ENCODE assay signal across 2 cellular contexts in the genomic region with DNA sequence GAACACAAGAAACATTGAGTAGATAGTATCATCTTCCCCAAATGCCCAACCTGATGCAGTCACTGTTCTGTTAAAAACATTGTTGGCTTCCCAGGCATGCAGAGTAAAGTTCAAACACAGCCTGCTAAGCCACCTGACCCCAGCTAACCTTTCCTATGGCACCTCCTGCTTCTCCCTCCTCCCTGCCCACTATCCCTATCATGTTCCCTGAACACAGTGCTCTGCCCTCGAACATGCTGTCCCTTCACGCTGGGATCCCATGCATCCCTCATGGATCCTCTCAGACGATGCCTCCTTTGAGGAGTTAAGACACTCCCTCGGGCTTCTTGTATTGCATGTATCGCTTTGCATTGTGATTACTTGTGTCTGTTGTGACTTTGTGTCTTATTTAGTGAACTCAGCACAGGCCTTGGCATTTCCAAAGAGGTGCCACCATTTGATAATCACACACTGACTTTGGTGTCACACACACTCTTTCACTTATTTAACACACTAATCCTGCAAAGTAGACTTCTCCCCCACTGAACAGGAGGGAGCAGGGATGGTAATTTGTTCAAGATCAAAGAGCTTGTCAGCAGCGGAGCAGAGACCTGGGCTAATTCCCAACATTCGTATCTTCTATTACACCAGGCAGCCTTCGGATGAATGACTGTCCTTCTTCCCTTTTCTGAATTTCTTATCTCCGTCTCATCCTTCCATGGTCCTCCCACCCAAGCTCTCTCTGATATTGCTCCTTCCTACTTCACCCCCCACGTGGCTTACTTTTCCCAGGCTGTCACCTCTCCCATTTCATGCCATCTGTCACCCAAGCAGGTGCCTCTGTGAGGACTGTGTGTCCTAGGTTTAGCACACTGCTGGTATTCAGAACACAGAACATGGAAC.
A peak's percentile ranks its signal among the peaks of the same experiment; 100 is the strongest.
TF ChIP-seq lines count a peak whose summit lies in the region.

No MANE protein-coding gene starts in this region.

TF ChIP-seq in K562, 482 proteins besides CTCF, POLR2A, EP300 and RAD21 (continued from another document and continues in another):
- TF ChIP-seq, protein P1, sequence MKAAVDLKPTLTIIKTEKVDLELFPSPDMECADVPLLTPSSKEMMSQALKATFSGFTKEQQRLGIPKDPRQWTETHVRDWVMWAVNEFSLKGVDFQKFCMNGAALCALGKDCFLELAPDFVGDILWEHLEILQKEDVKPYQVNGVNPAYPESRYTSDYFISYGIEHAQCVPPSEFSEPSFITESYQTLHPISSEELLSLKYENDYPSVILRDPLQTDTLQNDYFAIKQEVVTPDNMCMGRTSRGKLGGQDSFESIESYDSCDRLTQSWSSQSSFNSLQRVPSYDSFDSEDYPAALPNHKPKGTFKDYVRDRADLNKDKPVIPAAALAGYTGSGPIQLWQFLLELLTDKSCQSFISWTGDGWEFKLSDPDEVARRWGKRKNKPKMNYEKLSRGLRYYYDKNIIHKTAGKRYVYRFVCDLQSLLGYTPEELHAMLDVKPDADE (conservative IDR thresholded peaks at IDR 0.05; ENCODE audit: control insufficient read depth, low read depth, low read length) = no peak
- TF ChIP-seq, protein P2, sequence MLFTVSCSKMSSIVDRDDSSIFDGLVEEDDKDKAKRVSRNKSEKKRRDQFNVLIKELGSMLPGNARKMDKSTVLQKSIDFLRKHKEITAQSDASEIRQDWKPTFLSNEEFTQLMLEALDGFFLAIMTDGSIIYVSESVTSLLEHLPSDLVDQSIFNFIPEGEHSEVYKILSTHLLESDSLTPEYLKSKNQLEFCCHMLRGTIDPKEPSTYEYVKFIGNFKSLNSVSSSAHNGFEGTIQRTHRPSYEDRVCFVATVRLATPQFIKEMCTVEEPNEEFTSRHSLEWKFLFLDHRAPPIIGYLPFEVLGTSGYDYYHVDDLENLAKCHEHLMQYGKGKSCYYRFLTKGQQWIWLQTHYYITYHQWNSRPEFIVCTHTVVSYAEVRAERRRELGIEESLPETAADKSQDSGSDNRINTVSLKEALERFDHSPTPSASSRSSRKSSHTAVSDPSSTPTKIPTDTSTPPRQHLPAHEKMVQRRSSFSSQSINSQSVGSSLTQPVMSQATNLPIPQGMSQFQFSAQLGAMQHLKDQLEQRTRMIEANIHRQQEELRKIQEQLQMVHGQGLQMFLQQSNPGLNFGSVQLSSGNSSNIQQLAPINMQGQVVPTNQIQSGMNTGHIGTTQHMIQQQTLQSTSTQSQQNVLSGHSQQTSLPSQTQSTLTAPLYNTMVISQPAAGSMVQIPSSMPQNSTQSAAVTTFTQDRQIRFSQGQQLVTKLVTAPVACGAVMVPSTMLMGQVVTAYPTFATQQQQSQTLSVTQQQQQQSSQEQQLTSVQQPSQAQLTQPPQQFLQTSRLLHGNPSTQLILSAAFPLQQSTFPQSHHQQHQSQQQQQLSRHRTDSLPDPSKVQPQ (CRISPR knock-in tag; IDR thresholded peaks at IDR 0.05; ENCODE audit: borderline replicate concordance) = no peak
- TF ChIP-seq CC2D1A (IDR thresholded peaks at IDR 0.05) = 0 out of 2 replicates have a peak, but pooled peaks have one; percentile 27
- TF ChIP-seq POLR3G (IDR thresholded peaks at IDR 0.05; ENCODE audit: extremely low read depth, insufficient read length, insufficient replicate concordance) = no peak
- TF ChIP-seq RFX7 (CRISPR knock-in tag; IDR thresholded peaks at IDR 0.05) = no peak
- peak; percentile 35 for TF ChIP-seq NEUROD1 (IDR thresholded peaks at IDR 0.05; ENCODE audit: borderline replicate concordance, low read depth, low read length, partially characterized antibody)
- TF ChIP-seq ELF4 (CRISPR knock-in tag; IDR thresholded peaks at IDR 0.05) = peak; percentile 71
- TF ChIP-seq RFX5 (IDR thresholded peaks at IDR 0.05; ENCODE audit: low read depth, low read length) = no peak
- no peak for TF ChIP-seq ZNF239 (CRISPR knock-in tag; IDR thresholded peaks at IDR 0.05)
- TF ChIP-seq EHMT2 (IDR thresholded peaks at IDR 0.05) = peak; percentile 43; the same call in 1 of the 2 replicates
- TF ChIP-seq TSC22D4 (tag; IDR thresholded peaks at IDR 0.05) = no peak
- TF ChIP-seq ZNF217 (CRISPR knock-in tag; IDR thresholded peaks at IDR 0.05) = no peak
- TF ChIP-seq, protein P3, sequence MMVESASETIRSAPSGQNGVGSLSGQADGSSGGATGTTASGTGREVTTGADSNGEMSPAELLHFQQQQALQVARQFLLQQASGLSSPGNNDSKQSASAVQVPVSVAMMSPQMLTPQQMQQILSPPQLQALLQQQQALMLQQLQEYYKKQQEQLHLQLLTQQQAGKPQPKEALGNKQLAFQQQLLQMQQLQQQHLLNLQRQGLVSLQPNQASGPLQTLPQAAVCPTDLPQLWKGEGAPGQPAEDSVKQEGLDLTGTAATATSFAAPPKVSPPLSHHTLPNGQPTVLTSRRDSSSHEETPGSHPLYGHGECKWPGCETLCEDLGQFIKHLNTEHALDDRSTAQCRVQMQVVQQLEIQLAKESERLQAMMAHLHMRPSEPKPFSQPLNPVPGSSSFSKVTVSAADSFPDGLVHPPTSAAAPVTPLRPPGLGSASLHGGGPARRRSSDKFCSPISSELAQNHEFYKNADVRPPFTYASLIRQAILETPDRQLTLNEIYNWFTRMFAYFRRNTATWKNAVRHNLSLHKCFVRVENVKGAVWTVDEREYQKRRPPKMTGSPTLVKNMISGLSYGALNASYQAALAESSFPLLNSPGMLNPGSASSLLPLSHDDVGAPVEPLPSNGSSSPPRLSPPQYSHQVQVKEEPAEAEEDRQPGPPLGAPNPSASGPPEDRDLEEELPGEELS (CRISPR knock-in tag; IDR thresholded peaks at IDR 0.05; ENCODE audit: borderline replicate concordance) = no peak
- no peak for TF ChIP-seq FOXM1 (IDR thresholded peaks at IDR 0.05; ENCODE audit: low read depth)
- no peak for TF ChIP-seq FOXM1 (CRISPR knock-in tag; IDR thresholded peaks at IDR 0.05; ENCODE audit: low read depth)
- no peak for TF ChIP-seq GATAD2B (IDR thresholded peaks at IDR 0.05; ENCODE audit: borderline replicate concordance)
- no peak for TF ChIP-seq HCFC1 (IDR thresholded peaks at IDR 0.05; ENCODE audit: low read depth, low read length)
- peak; percentile 76 for TF ChIP-seq DPF2 (IDR thresholded peaks at IDR 0.05)
- TF ChIP-seq, protein P4, sequence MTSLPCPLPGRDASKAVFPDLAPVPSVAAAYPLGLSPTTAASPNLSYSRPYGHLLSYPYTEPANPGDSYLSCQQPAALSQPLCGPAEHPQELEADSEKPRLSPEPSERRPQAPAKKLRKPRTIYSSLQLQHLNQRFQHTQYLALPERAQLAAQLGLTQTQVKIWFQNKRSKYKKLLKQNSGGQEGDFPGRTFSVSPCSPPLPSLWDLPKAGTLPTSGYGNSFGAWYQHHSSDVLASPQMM (CRISPR knock-in tag; IDR thresholded peaks at IDR 0.05) = no peak
- no peak for TF ChIP-seq KLF10 (CRISPR knock-in tag; IDR thresholded peaks at IDR 0.05)
- TF ChIP-seq, protein P5, sequence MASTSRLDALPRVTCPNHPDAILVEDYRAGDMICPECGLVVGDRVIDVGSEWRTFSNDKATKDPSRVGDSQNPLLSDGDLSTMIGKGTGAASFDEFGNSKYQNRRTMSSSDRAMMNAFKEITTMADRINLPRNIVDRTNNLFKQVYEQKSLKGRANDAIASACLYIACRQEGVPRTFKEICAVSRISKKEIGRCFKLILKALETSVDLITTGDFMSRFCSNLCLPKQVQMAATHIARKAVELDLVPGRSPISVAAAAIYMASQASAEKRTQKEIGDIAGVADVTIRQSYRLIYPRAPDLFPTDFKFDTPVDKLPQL (IDR thresholded peaks at IDR 0.05; ENCODE audit: extremely low read depth, insufficient read length) = no peak
- TF ChIP-seq HLTF (IDR thresholded peaks at IDR 0.05) = 0 out of 2 replicates have a peak, but pooled peaks have one; percentile 31
- peak; percentile 33; the same call in 1 of the 2 replicates for TF ChIP-seq DMBX1 (CRISPR knock-in tag; IDR thresholded peaks at IDR 0.05; ENCODE audit: borderline replicate concordance)
- TF ChIP-seq ESRRB (CRISPR knock-in tag; IDR thresholded peaks at IDR 0.05; ENCODE audit: borderline replicate concordance) = no peak
- 0 out of 2 replicates have a peak, but pooled peaks have one; percentile 21 for TF ChIP-seq MXI1 (IDR thresholded peaks at IDR 0.05; ENCODE audit: low read depth, low read length)
- TF ChIP-seq MECOM (CRISPR knock-in tag; IDR thresholded peaks at IDR 0.05) = peak; percentile 93

TF ChIP-seq in HepG2, 621 proteins besides CTCF, POLR2A, EP300 and RAD21 (continued from another document and continues in another):
- TF ChIP-seq HNF4G (IDR thresholded peaks at IDR 0.05; ENCODE audit: borderline replicate concordance, low read depth, low read length) = peak; percentile 52; the same call in 1 of the 2 replicates
- TF ChIP-seq HNF4G (CRISPR knock-in tag; IDR thresholded peaks at IDR 0.05; ENCODE audit: borderline replicate concordance, low read depth) = peak; percentile 20; the same call in 1 of the 2 replicates
- peak; percentile 45 for TF ChIP-seq IKZF4 (CRISPR knock-in tag; IDR thresholded peaks at IDR 0.05; ENCODE audit: borderline replicate concordance, low read depth, not compliant biosample characterization)
- TF ChIP-seq MIXL1 (CRISPR knock-in tag; IDR thresholded peaks at IDR 0.05) = 0 out of 2 replicates have a peak, but pooled peaks have one; percentile 26
- no peak for TF ChIP-seq KLF16 (CRISPR knock-in tag; IDR thresholded peaks at IDR 0.05)
- TF ChIP-seq XRCC5 (optimal IDR thresholded peaks at IDR 0.05; ENCODE audit: low read length) = peak; percentile 49
- peak; percentile 73 for TF ChIP-seq NCOA2 (CRISPR knock-in tag; IDR thresholded peaks at IDR 0.05)
- peak; percentile 78; the same call in 1 of the 2 replicates for TF ChIP-seq MED1 (CRISPR knock-in tag; IDR thresholded peaks at IDR 0.05)
- TF ChIP-seq AKAP8 (CRISPR knock-in tag; IDR thresholded peaks at IDR 0.05) = 0 out of 2 replicates have a peak, but pooled peaks have one; percentile 44
- TF ChIP-seq SSRP1 (CRISPR knock-in tag; IDR thresholded peaks at IDR 0.05) = 0 out of 2 replicates have a peak, but pooled peaks have one; percentile 8
- TF ChIP-seq, protein P6, sequence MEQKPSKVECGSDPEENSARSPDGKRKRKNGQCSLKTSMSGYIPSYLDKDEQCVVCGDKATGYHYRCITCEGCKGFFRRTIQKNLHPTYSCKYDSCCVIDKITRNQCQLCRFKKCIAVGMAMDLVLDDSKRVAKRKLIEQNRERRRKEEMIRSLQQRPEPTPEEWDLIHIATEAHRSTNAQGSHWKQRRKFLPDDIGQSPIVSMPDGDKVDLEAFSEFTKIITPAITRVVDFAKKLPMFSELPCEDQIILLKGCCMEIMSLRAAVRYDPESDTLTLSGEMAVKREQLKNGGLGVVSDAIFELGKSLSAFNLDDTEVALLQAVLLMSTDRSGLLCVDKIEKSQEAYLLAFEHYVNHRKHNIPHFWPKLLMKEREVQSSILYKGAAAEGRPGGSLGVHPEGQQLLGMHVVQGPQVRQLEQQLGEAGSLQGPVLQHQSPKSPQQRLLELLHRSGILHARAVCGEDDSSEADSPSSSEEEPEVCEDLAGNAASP (CRISPR knock-in tag; IDR thresholded peaks at IDR 0.05; ENCODE audit: borderline replicate concordance) = peak; percentile 99
- TF ChIP-seq ZNF333 (CRISPR knock-in tag; IDR thresholded peaks at IDR 0.05; ENCODE audit: borderline replicate concordance) = no peak
- TF ChIP-seq, protein P7, sequence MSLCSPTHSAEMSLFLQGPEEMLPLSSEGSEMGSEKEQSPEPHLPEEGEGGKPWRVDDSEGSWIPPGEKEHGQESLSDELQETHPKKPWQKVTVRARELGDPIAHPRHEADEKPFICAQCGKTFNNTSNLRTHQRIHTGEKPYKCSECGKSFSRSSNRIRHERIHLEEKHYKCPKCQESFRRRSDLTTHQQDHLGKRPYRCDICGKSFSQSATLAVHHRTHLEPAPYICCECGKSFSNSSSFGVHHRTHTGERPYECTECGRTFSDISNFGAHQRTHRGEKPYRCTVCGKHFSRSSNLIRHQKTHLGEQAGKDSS (CRISPR knock-in tag; IDR thresholded peaks at IDR 0.05; ENCODE audit: borderline replicate concordance, low read depth) = peak; percentile 91; the same call in 1 of the 2 replicates
- TF ChIP-seq, protein P8, sequence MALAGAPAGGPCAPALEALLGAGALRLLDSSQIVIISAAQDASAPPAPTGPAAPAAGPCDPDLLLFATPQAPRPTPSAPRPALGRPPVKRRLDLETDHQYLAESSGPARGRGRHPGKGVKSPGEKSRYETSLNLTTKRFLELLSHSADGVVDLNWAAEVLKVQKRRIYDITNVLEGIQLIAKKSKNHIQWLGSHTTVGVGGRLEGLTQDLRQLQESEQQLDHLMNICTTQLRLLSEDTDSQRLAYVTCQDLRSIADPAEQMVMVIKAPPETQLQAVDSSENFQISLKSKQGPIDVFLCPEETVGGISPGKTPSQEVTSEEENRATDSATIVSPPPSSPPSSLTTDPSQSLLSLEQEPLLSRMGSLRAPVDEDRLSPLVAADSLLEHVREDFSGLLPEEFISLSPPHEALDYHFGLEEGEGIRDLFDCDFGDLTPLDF (CRISPR knock-in tag; IDR thresholded peaks at IDR 0.05) = no peak
- TF ChIP-seq TCF7 (IDR thresholded peaks at IDR 0.05; ENCODE audit: low read depth) = 0 out of 2 replicates have a peak, but pooled peaks have one; percentile 19
- peak; percentile 59 for TF ChIP-seq FOXO1 (CRISPR knock-in tag; IDR thresholded peaks at IDR 0.05)
- TF ChIP-seq MXI1 (IDR thresholded peaks at IDR 0.05; ENCODE audit: borderline replicate concordance, low read depth, low read length) = peak; percentile 54; the same call in 1 of the 3 replicates
- TF ChIP-seq ZNF572 (CRISPR knock-in tag; IDR thresholded peaks at IDR 0.05) = 0 out of 2 replicates have a peak, but pooled peaks have one; percentile 33
- TF ChIP-seq HMGA1 (CRISPR knock-in tag; conservative IDR thresholded peaks at IDR 0.05) = no peak
- TF ChIP-seq ZNF788 (CRISPR knock-in tag; IDR thresholded peaks at IDR 0.05; ENCODE audit: borderline replicate concordance) = 0 out of 2 replicates have a peak, but pooled peaks have one; percentile 21
- TF ChIP-seq ZNF879 (CRISPR knock-in tag; IDR thresholded peaks at IDR 0.05) = no peak
- no peak for TF ChIP-seq SOX13 (IDR thresholded peaks at IDR 0.05)
- peak in 1 of 2 experiments; percentile 50; a peak in 1 of 4 replicates for TF ChIP-seq SOX13 (CRISPR knock-in tag; conservative IDR thresholded peaks at IDR 0.05 in 1 of 2, IDR thresholded peaks at IDR 0.05 in 1 of 2)
- TF ChIP-seq ZNF652 (CRISPR knock-in tag; IDR thresholded peaks at IDR 0.05; ENCODE audit: borderline replicate concordance, low read depth) = 0 out of 2 replicates have a peak, but pooled peaks have one; percentile 14
- peak; percentile 32; the same call in 1 of the 2 replicates for TF ChIP-seq ELF1 (CRISPR knock-in tag; IDR thresholded peaks at IDR 0.05)
- no peak for TF ChIP-seq ESRRA (CRISPR knock-in tag; IDR thresholded peaks at IDR 0.05; ENCODE audit: low read depth)
- TF ChIP-seq, protein P9, sequence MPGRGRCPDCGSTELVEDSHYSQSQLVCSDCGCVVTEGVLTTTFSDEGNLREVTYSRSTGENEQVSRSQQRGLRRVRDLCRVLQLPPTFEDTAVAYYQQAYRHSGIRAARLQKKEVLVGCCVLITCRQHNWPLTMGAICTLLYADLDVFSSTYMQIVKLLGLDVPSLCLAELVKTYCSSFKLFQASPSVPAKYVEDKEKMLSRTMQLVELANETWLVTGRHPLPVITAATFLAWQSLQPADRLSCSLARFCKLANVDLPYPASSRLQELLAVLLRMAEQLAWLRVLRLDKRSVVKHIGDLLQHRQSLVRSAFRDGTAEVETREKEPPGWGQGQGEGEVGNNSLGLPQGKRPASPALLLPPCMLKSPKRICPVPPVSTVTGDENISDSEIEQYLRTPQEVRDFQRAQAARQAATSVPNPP (CRISPR knock-in tag; IDR thresholded peaks at IDR 0.05) = no peak
